20 cellular contexts compared by ENCODE assay signal in genomic region chr3:109918740-109919139, GRCh38.
DNase-seq lines count a peak whose midpoint lies in the region; ATAC-seq and TF ChIP-seq lines count a peak whose summit lies in the region.
"Had no signal": no experiment of that assay in that cellular context is flagged by ENCODE, and none has a peak within 500 bp of the region (broad histone marks: within the 10 kb centered on the region; RNA-seq: fewer than 3 reads in every experiment).

No MANE protein-coding gene starts in this region.

- H4K8ac ChIP-seq in IMR-90 (ENCODE audit: low read depth in 2 of 2, low read length in 2 of 2): peak overlapping the region in 1 of 2 experiments; percentile 42; a peak in 1 of 4 replicates

- no peak overlapping the region for H3K23ac ChIP-seq in IMR-90 (ENCODE audit: low read depth, low read length)

- no peaks in the 10 kb centered on the region for H3K9me3 ChIP-seq in mammary epithelial cell (replicated peaks; ENCODE audit: insufficient read depth, low read length)
- H3K9me3 ChIP-seq in breast epithelium: peaks cover 0 to 2% of the 10 kb centered on the region in 2 donors
- H3K9me3 ChIP-seq in IMR-90 (ENCODE audit: control insufficient read depth, insufficient read depth, low read length): no peaks in the 10 kb centered on the region; the same call in 1 of the 2 replicates
- H3K9me3 ChIP-seq in OCI-LY3 (ENCODE audit: insufficient read depth, low read length): no peaks in the 10 kb centered on the region
- H3K9me3 ChIP-seq: BE2C had no signal

- no peaks in the 10 kb centered on the region for H3K9me1 ChIP-seq in IMR-90 (ENCODE audit: insufficient read depth, low read length)

- POLR2A ChIA-PET in IMR-90 (lab: Charles Lee; ENCODE audit: unreplicated experiment): no interaction called here

- no peak overlapping the region for H2AK9ac ChIP-seq in IMR-90 (replicated peaks; ENCODE audit: low read depth, low read length, poor library complexity)

- H3K4me2 ChIP-seq in mammary epithelial cell (ENCODE audit: insufficient read depth, low read depth, low read length) (no peak overlapping the region), IMR-90 (ENCODE audit: low read depth, low read length) (peak overlapping the region; percentile 36; the same call in 1 of the 2 replicates), OCI-LY3 (ENCODE audit: low read length) (peak overlapping the region; percentile 22; the same call in 1 of the 2 replicates)
- H3K4me2 ChIP-seq: GM23338 had no signal

- no peak overlapping the region for H2AK5ac ChIP-seq in IMR-90 (ENCODE audit: low read depth, low read length)

- CTCF ChIA-PET in mammary epithelial cell (lab: Charles Lee; ENCODE audit: low non-redundant PET) (no interaction called here), IMR-90 (lab: Yijun Ruan, JAX) (interaction anchor here (0.6 kb wide), 1 partner anchor 55 kb away, joined by 3 read pairs; no protein-coding TSS in a partner anchor)

- H3K79me2 ChIP-seq in mammary epithelial cell (ENCODE audit: insufficient read depth, low read length) (no peaks in the 10 kb centered on the region), OCI-LY3 (ENCODE audit: low read length) (no peaks in the 10 kb centered on the region)

- no peak overlapping the region for H3K27ac ChIP-seq in mammary epithelial cell (ENCODE audit: insufficient read depth, low read depth, low read length)
- H3K27ac ChIP-seq in breast epithelium: no peak overlapping the region
- H3K27ac ChIP-seq in IMR-90 (ENCODE audit: insufficient read depth, low read length): no peak overlapping the region
- H3K27ac ChIP-seq in OCI-LY3 (ENCODE audit: low read length): no peak overlapping the region

- H3K36me3 ChIP-seq in mammary epithelial cell (ENCODE audit: insufficient read depth, low read length) (no peaks in the 10 kb centered on the region), breast epithelium (no peaks in the 10 kb centered on the region), IMR-90 (ENCODE audit: control insufficient read depth, insufficient read depth, low read length) (no peaks in the 10 kb centered on the region), OCI-LY3 (replicated peaks; ENCODE audit: low read depth, low read length) (no peaks in the 10 kb centered on the region)
- H3K36me3 ChIP-seq: BE2C had no signal

- peaks cover 51% of the 10 kb centered on the region for H3K4me1 Mint-ChIP-seq in osteocyte (ENCODE audit: unreplicated experiment)

- TF ChIP-seq POLR2A in breast epithelium (IDR thresholded peaks at IDR 0.05): no peak
- no peak for TF ChIP-seq POLR2A in IMR-90 (IDR thresholded peaks at IDR 0.05; ENCODE audit: low read depth, low read length)

- H4K20me1 ChIP-seq in mammary epithelial cell (ENCODE audit: insufficient read depth, low read length) (no peaks in the 10 kb centered on the region), IMR-90 (ENCODE audit: insufficient read depth, low read length) (no peaks in the 10 kb centered on the region), OCI-LY3 (ENCODE audit: insufficient read depth, low read length) (no peaks in the 10 kb centered on the region)

- no peak overlapping the region for H3K56ac ChIP-seq in IMR-90 (ENCODE audit: extremely low read depth, insufficient read depth, low read length)

- H3K27me3 ChIP-seq in mammary epithelial cell (ENCODE audit: insufficient read depth, low read length) (no peaks in the 10 kb centered on the region), breast epithelium (no peaks in the 10 kb centered on the region), IMR-90 (ENCODE audit: control insufficient read depth, insufficient read depth, low read length) (no peaks in the 10 kb centered on the region), OCI-LY3 (ENCODE audit: low read depth, low read length) (no peaks in the 10 kb centered on the region)
- H3K27me3 ChIP-seq: BE2C had no signal

- intact Hi-C loops in mammary epithelial cell (cut with micrococcal nuclease): no loop called here
- intact Hi-C loops in breast epithelium (cut with DNase I; ENCODE audit: low total_unique reads): no loop called here
- intact Hi-C loops in IMR-90 (cut with micrococcal nuclease): no loop called here

- in situ Hi-C loops in mammary epithelial cell (cut with MboI; ENCODE audit: low sequenced_read_pairs in 2 of 2): no loop called here
- in situ Hi-C loops in IMR-90 (cut with MboI; ENCODE audit: low sequenced_read_pairs): no loop called here

- no peak overlapping the region for H3K9ac ChIP-seq in mammary epithelial cell (ENCODE audit: insufficient read depth, low read length)
- H3K9ac ChIP-seq in IMR-90 (ENCODE audit: low read depth, low read length): no peak overlapping the region
- no peak overlapping the region for H3K9ac ChIP-seq in OCI-LY3 (ENCODE audit: low read length)

- dilution Hi-C loops in mammary epithelial cell (cut with HindIII; ENCODE audit: low sequenced_read_pairs): no loop called here
- dilution Hi-C loops in IMR-90 (cut with HindIII; ENCODE audit: low sequenced_read_pairs, unreplicated experiment): no loop called here

- H3K4me3 Mint-ChIP-seq in osteocyte (ENCODE audit: unreplicated experiment): peak overlapping the region; percentile 11
- H3K4me3 Mint-ChIP-seq: CD4-positive, alpha-beta T cell; GM23338 had no signal

- 52% methylated on average over 2 of the region's 2 CpGs for WGBS in mammary epithelial cell (ENCODE audit: low coverage, missing lambda C conversion rate)
- WGBS in IMR-90 (ENCODE audit: extremely low coverage in 2 of 2, insufficient read length in 1 of 2), 2 experiments: no CpG with 5 or more reads among the region's 2 CpGs

- TF ChIP-seq CTCF in mammary epithelial cell (conservative IDR thresholded peaks at IDR 0.05 in 1 of 2, IDR thresholded peaks at IDR 0.05 in 1 of 2; ENCODE audit: extremely low read depth in 1 of 2, insufficient read depth in 1 of 2, low read depth in 1 of 2, low read length in 2 of 2): no peak
- no peak for TF ChIP-seq CTCF in breast epithelium (IDR thresholded peaks at IDR 0.05)
- TF ChIP-seq CTCF in IMR-90 (conservative IDR thresholded peaks at IDR 0.05; ENCODE audit: low read depth, low read length): no peak
- no peak for TF ChIP-seq CTCF in OCI-LY3 (IDR thresholded peaks at IDR 0.05; ENCODE audit: low read depth, low read length)
- no peak for TF ChIP-seq CTCF in osteocyte (IDR thresholded peaks at IDR 0.05)

- H3K4me1 ChIP-seq in mammary epithelial cell (ENCODE audit: insufficient read depth, low read length) (peaks cover 5% of the 10 kb centered on the region), breast epithelium (no peaks in the 10 kb centered on the region), IMR-90 (ENCODE audit: control insufficient read depth, insufficient read depth, low read length) (no peaks in the 10 kb centered on the region), OCI-LY3 (ENCODE audit: low read length) (peaks cover 9% of the 10 kb centered on the region)
- H3K4me1 ChIP-seq: BE2C had no signal

- no peak overlapping the region for H4K91ac ChIP-seq in IMR-90 (ENCODE audit: insufficient read depth, low read depth, low read length)

- no peak for ATAC-seq in IMR-90 (ENCODE audit: low read depth)
- no peak for ATAC-seq in GM18511 (IDR thresholded peaks at IDR 0.05; ENCODE audit: unreplicated experiment)
- ATAC-seq: GM23338, HepG2 had no signal

- no peak overlapping the region for H2BK20ac ChIP-seq in IMR-90 (ENCODE audit: low read depth, low read length)

- no peaks in the 10 kb centered on the region for H3K27me3 Mint-ChIP-seq in osteocyte (ENCODE audit: unreplicated experiment)
- H3K27me3 Mint-ChIP-seq: CD4-positive, alpha-beta T cell had no signal

- no peak overlapping the region for H2BK5ac ChIP-seq in IMR-90 (ENCODE audit: low read depth, low read length, poor library complexity, severe bottlenecking)

- no peak overlapping the region for H2BK15ac ChIP-seq in IMR-90 (ENCODE audit: low read depth, low read length)

- H3K14ac ChIP-seq in IMR-90 (replicated peaks; ENCODE audit: low read depth, low read length): no peak overlapping the region; the same call in 1 of the 2 replicates

- no peak overlapping the region for H3K4ac ChIP-seq in IMR-90 (ENCODE audit: low read depth, low read length)

- H2AFZ ChIP-seq in mammary epithelial cell (ENCODE audit: low read depth, low read length): peak overlapping the region; percentile 5
- H2AFZ ChIP-seq in IMR-90 (replicated peaks; ENCODE audit: low read length, poor library complexity): no peak overlapping the region
- peak overlapping the region; percentile 53; the same call in 1 of the 2 replicates for H2AFZ ChIP-seq in OCI-LY3 (ENCODE audit: low read depth, low read length)
- H2AFZ ChIP-seq: GM23338 had no signal

- peaks cover 4% of the 10 kb centered on the region for H3K36me3 Mint-ChIP-seq in osteocyte (ENCODE audit: unreplicated experiment)

- H3K18ac ChIP-seq in IMR-90 (ENCODE audit: low read depth, low read length): no peak overlapping the region

- DNase-seq in mammary epithelial cell (no peak), breast epithelium (ENCODE audit: low spot score in 2 of 2) (no peak), IMR-90 (peak; percentile 34), osteocyte (ENCODE audit: extremely low spot score, unreplicated experiment) (no peak), NCI-H2081 (lab: John Stamatoyannopoulos, UW) (no peak), NCI-H1092 (lab: John Stamatoyannopoulos, UW) (no peak)
- DNase-seq: 8988T; ACHN; BE2C; C1 segment of cervical spinal cord; CD4-positive, alpha-beta T cell; DMS153; DMS79; GDM1; HCEC 1CT; KG1 had no signal

- H2BK120ac ChIP-seq in IMR-90 (ENCODE audit: low read depth, low read length): no peak overlapping the region

- H3K4me3 ChIP-seq in mammary epithelial cell (replicated peaks in 1 of 3; ENCODE audit: insufficient read depth in 1 of 3, low read depth in 2 of 3, low read length in 3 of 3) (no peak overlapping the region), breast epithelium (no peak overlapping the region), IMR-90 (ENCODE audit: insufficient read depth, low read depth, low read length) (no peak overlapping the region), OCI-LY3 (ENCODE audit: low read length) (no peak overlapping the region)
- H3K4me3 ChIP-seq: GM23338 had no signal

- H3K9me3 Mint-ChIP-seq in osteocyte (ENCODE audit: unreplicated experiment): peaks cover 13% of the 10 kb centered on the region

- BruUV-seq in mammary epithelial cell (replicated peaks; lab: Mats Ljungman, UMichigan) (no TSS peak), IMR-90 (replicated peaks; lab: Mats Ljungman, UMichigan) (no TSS peak)

- TF ChIP-seq RAD21 in IMR-90 (IDR thresholded peaks at IDR 0.05; ENCODE audit: low read length): no peak

- H3K79me1 ChIP-seq in IMR-90 (ENCODE audit: low read depth in 1 of 2, low read length in 2 of 2): no peaks in the 10 kb centered on the region

- H4K5ac ChIP-seq in IMR-90 (ENCODE audit: low read depth, low read length): no peak overlapping the region

- peak overlapping the region; percentile 66 for H3K27ac Mint-ChIP-seq in osteocyte (ENCODE audit: unreplicated experiment)
- H3K27ac Mint-ChIP-seq: CD4-positive, alpha-beta T cell; GM23338 had no signal

TF ChIP-seq in IMR-90, 13 proteins besides CTCF, POLR2A, EP300 and RAD21 (continues in another document):
- TF ChIP-seq RFX5 (IDR thresholded peaks at IDR 0.05; ENCODE audit: low read depth, low read length): no peak
- TF ChIP-seq MXI1 (IDR thresholded peaks at IDR 0.05; ENCODE audit: borderline replicate concordance, low read depth, low read length): no peak
- TF ChIP-seq NFE2L2 (IDR thresholded peaks at IDR 0.05; ENCODE audit: low read depth, low read length): no peak
- no peak for TF ChIP-seq BHLHE40 (IDR thresholded peaks at IDR 0.05; ENCODE audit: low read depth, low read length)
- no peak for TF ChIP-seq CHD1 (IDR thresholded peaks at IDR 0.05; ENCODE audit: low read depth, low read length)
